6 cellular contexts compared by ENCODE assay signal in the genomic region with DNA sequence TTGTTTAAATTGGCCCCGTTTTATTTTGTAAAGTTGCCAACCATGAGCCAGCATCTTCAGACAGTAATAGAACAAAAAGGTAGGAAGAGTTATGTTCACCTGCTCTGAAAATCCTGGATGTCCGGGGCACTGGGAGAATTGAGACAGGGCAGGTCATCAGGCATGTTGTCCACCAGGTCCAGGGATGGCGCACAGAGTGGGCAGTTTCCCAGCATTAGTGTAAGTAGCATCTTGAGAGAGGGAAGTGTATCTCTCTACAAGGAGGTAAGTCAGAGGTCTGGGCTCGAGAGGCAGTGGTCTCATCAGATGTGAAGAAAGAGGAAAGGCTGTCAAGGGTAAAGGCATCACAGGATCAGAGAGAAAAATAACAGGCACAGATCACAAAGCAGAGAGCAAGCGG.
"Had no signal": no experiment of that assay in that cellular context is flagged by ENCODE, and none has a peak within 500 bp of the region (broad histone marks: within the 10 kb centered on the region; RNA-seq: fewer than 3 reads in every experiment).

No MANE protein-coding gene starts in this region.

- H3K4me3 Mint-ChIP-seq: IgD-negative memory B cell had no signal

- ATAC-seq: HepG2, K562 had no signal

- H3K9me3 Mint-ChIP-seq: IgD-negative memory B cell had no signal

- H3K4me1 Mint-ChIP-seq: IgD-negative memory B cell had no signal

- H3K4me3 ChIP-seq: K562 had no signal

- H3K36me3 Mint-ChIP-seq: IgD-negative memory B cell had no signal

- H3K27ac Mint-ChIP-seq: IgD-negative memory B cell had no signal

- DNase-seq: IMR-90, KBM-7 had no signal

- H3K27ac ChIP-seq: HL-60 had no signal
